12 cellular contexts compared by ENCODE assay signal in the genomic region with DNA sequence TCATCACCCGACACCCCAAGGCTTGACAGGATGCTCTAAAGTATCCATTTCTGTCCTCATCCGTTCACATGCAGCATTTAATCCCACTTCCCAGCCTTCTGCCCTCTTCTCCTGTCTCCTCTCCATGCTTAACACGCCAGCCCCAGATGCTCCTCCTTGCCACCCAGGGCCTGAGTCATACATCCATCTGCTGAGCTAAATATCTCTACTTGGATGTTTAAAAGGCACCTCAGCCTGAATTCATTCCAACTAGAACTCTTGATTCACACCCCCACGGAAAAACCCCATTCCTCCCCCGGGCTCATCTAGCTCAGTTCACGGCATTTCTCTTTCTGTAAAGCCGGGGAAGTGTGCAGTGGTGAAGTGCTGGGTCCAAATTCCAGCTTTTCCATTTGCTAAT. TPM values are rescaled to one million over a fixed set of nuclear protein-coding genes. Genes with fewer than 3 reads are reported as not detected.
DNase-seq lines count a peak whose midpoint lies in the region; ATAC-seq and TF ChIP-seq lines count a peak whose summit lies in the region.
"Had no signal": no experiment of that assay in that cellular context is flagged by ENCODE, and none has a peak within 500 bp of the region (broad histone marks: within the 10 kb centered on the region; RNA-seq: fewer than 3 reads in every experiment).

No MANE protein-coding gene starts in this region.

- no peaks in the 10 kb centered on the region for H3K9me3 ChIP-seq in spleen
- H3K9me3 ChIP-seq: prostate gland had no signal

- H3K4me1 ChIP-seq in spleen = peaks cover 2 to 46% (median 30%) of the 10 kb centered on the region in 6 donors
- H3K4me1 ChIP-seq: prostate gland had no signal

- no peak for TF ChIP-seq CTCF in spleen (IDR thresholded peaks at IDR 0.05 in 8 of 11, conservative IDR thresholded peaks at IDR 0.05 in 3 of 11)

- peaks cover 0 to 6% (median 0%) of the 10 kb centered on the region in 6 donors for H3K36me3 ChIP-seq in spleen
- H3K36me3 ChIP-seq: prostate gland had no signal

- TF ChIP-seq POLR2A in spleen (IDR thresholded peaks at IDR 0.05) = no peak

- intact Hi-C loops in spleen (cut with DNase I; ENCODE audit: low total_unique reads) = loop anchor here (5.0 kb wide), 2 partner anchors 212 to 467 kb away; no protein-coding TSS in a partner anchor

- no peak overlapping the region for H3K27ac ChIP-seq in spleen
- H3K27ac ChIP-seq: prostate gland, SK-N-MC had no signal

- no peaks in the 10 kb centered on the region for H3K27me3 ChIP-seq in spleen (replicated peaks in 1 of 7)

- WGBS in spleen, 5 donors = 80 to 88% (median 84%) methylated on average over 7 of the region's 7 CpGs

- DNase-seq in GM04504 (ENCODE audit: low read depth) = peak; percentile 81
- DNase-seq in RPMI7951 (ENCODE audit: low read depth) = peak; percentile 91
- DNase-seq in fibroblast of peridontal ligament (ENCODE audit: extremely low read depth) = peak; percentile 65
- peak; percentile 19 for DNase-seq in spleen
- no peak for DNase-seq in NCI-H1417 (lab: John Stamatoyannopoulos, UW)
- DNase-seq in activated T-cell treated with anti-CD3 and anti-CD28 coated beads, Interleukin-2, amount 50 U/mL, for 1 hour = no peak
- DNase-seq: islet precursor cell, NCI-H1930 had no signal

- no peak for ATAC-seq in GM18520 (IDR thresholded peaks at IDR 0.05; ENCODE audit: unreplicated experiment)
- ATAC-seq: GM12878 had no signal

- no peak overlapping the region for H3K4me3 ChIP-seq in spleen
- H3K4me3 ChIP-seq: GM12878, prostate gland, SK-N-MC had no signal

RNA-seq across cellular contexts. Expression of gene TEX35, which starts 27.7 kb away (rescaled TPM):
- not detected in 2 replicates for total RNA-seq in RPMI7951 (2014; rRNA removed; shearing (Covaris generic))
- not detected for total RNA-seq in spleen
- under 1 TPM; 0.09 to 0.20 (median 0.10) TPM for polyA plus RNA-seq in spleen
- total RNA-seq: GM12878 had no signal
- polyA plus RNA-seq: GM12878 had no signal

RNA-seq across cellular contexts. Expression of gene CLEC20A, which starts 43.9 kb away (rescaled TPM):
- not detected in 2 replicates for total RNA-seq in RPMI7951 (2014; rRNA removed; shearing (Covaris generic))
- 1 to 10 TPM in 4 of 7 donors, under 1 TPM in 1, not detected in 2; 0.57 to 2.2 (median 1.1) TPM for total RNA-seq in spleen
- polyA plus RNA-seq in spleen = 1 to 10 TPM; 1.2 to 3.6 (median 1.4) TPM
- total RNA-seq: GM12878, prostate gland had no signal
- polyA plus RNA-seq: GM12878 had no signal

Comparison
In these comparisons a context has a peak if more than half of its experiments do, and no peak if none do; other contexts are left out.
1. DNase-seq: peak in GM04504 (single experiment), RPMI7951 (single experiment), fibroblast of peridontal ligament (single experiment) and spleen (single experiment); none in NCI-H1417 (0 of 3) and activated T-cell treated with anti-CD3 and anti-CD28 coated beads, Interleukin-2, amount 50 U/mL, for 1 hour (single experiment).